ENCODE assay signal across 10 cellular contexts in genomic region chr20:48476854-48477253, GRCh38.
"Had no signal": no experiment of that assay in that cellular context is flagged by ENCODE, and none has a peak within 500 bp of the region (broad histone marks: within the 10 kb centered on the region; RNA-seq: fewer than 3 reads in every experiment).

No MANE protein-coding gene starts in this region.

- H3K9ac ChIP-seq: KMS-11 had no signal

- H3K4me3 Mint-ChIP-seq: GM23338, HFFc6 had no signal

- H3K4me2 ChIP-seq: GM23338, KMS-11 had no signal

- H3K27ac ChIP-seq: KMS-11 had no signal

- H3K9me3 ChIP-seq: HAP-1 had no signal

- FAIRE-seq: H1, H54, HTR-8/SVneo had no signal

- H2AFZ ChIP-seq: GM23338 had no signal

- H3K4me3 ChIP-seq: GM23338, HAP-1 had no signal

- ATAC-seq: GM23338, HCT116 had no signal

- DNase-seq: HFFc6, KBM-7 had no signal

- H3K36me3 Mint-ChIP-seq: IgD-negative memory B cell had no signal

- H3K27ac Mint-ChIP-seq: GM23338, HFFc6, IgD-negative memory B cell had no signal

- H3K36me3 ChIP-seq: HAP-1 had no signal
